ENCODE assay signal across 19 cellular contexts in genomic region chr2:190844700-190845410, GRCh38. TPM values are rescaled to one million over a fixed set of nuclear protein-coding genes. Genes with fewer than 3 reads are reported as not detected.
DNase-seq lines count a peak whose midpoint lies in the region; ATAC-seq, FAIRE-seq and TF ChIP-seq lines count a peak whose summit lies in the region.
"Had no signal": no experiment of that assay in that cellular context is flagged by ENCODE, and none has a peak within 500 bp of the region (broad histone marks: within the 10 kb centered on the region; RNA-seq: fewer than 3 reads in every experiment).

No MANE protein-coding gene starts in this region.

- no peaks in the 10 kb centered on the region for H3K27me3 ChIP-seq in PC-3 (ENCODE audit: low read length)
- H3K27me3 ChIP-seq in CD8-positive, alpha-beta T cell (ENCODE audit: insufficient read depth, low read length) = no peaks in the 10 kb centered on the region
- H3K27me3 ChIP-seq: colonic mucosa, transverse colon had no signal

- H3K79me2 ChIP-seq in PC-3 (ENCODE audit: low read length) = no peaks in the 10 kb centered on the region

- H3K36me3 Mint-ChIP-seq in T-helper 1 cell treated with Interleukin-12 subunit alpha and Interleukin-12 subunit beta and Interleukin-4 antibody, amounts not matched to agents 30 μg/mL and 1 μg/mL, for 36 hours (ENCODE audit: low read depth) = peaks cover 2% of the 10 kb centered on the region
- peaks cover 4% of the 10 kb centered on the region for H3K36me3 Mint-ChIP-seq in CD8-positive, alpha-beta T cell
- H3K36me3 Mint-ChIP-seq: brain had no signal

- H3K4me3 Mint-ChIP-seq in T-helper 1 cell treated with Interleukin-12 subunit alpha and Interleukin-12 subunit beta and Interleukin-4 antibody, amounts not matched to agents 30 μg/mL and 1 μg/mL, for 36 hours = no peak overlapping the region
- H3K4me3 Mint-ChIP-seq in CD8-positive, alpha-beta T cell = no peak overlapping the region
- H3K4me3 Mint-ChIP-seq: brain had no signal

- H3K27me3 Mint-ChIP-seq in T-helper 1 cell treated with Interleukin-12 subunit alpha and Interleukin-12 subunit beta and Interleukin-4 antibody, amounts not matched to agents 30 μg/mL and 1 μg/mL, for 36 hours (ENCODE audit: low read depth) = no peaks in the 10 kb centered on the region
- H3K27me3 Mint-ChIP-seq in CD8-positive, alpha-beta T cell (ENCODE audit: low read depth) = no peaks in the 10 kb centered on the region

- CTCF ChIA-PET in A549 (lab: Yijun Ruan, JAX) = interaction anchor here (1.1 to 1.9 kb wide), 3 partner anchors 9 to 31 kb away, joined by 3 to 6 read pairs (median 3); no protein-coding TSS in a partner anchor
- CTCF ChIA-PET in PC-3 (lab: Charles Lee) = interaction anchor here (0.6 kb wide), 1 partner anchor 174 kb away, joined by 7 read pairs; no protein-coding TSS in a partner anchor
- CTCF ChIA-PET in CD8-positive, alpha-beta T cell (lab: Charles Lee) = no interaction called here

- peaks cover 86% of the 10 kb centered on the region for H3K4me1 ChIP-seq in A549
- H3K4me1 ChIP-seq in PC-3 (ENCODE audit: insufficient read depth, low read length) = peaks cover 89% of the 10 kb centered on the region
- no peaks in the 10 kb centered on the region for H3K4me1 ChIP-seq in CD8-positive, alpha-beta T cell (ENCODE audit: insufficient read depth, low read length)
- H3K4me1 ChIP-seq: colonic mucosa, transverse colon had no signal

- H3K9ac ChIP-seq in PC-3 (ENCODE audit: low read length) = peak overlapping the region; percentile 90

- no peaks in the 10 kb centered on the region for H3K9me2 ChIP-seq in PC-3 (replicated peaks; ENCODE audit: low read length)

- H3K36me3 ChIP-seq in PC-3 (ENCODE audit: low read depth, low read length) = no peaks in the 10 kb centered on the region
- no peaks in the 10 kb centered on the region for H3K36me3 ChIP-seq in CD8-positive, alpha-beta T cell (ENCODE audit: insufficient read depth, low read length)
- H3K36me3 ChIP-seq: colonic mucosa, transverse colon had no signal

- H3F3A ChIP-seq in PC-3 (ENCODE audit: low read length, unreplicated experiment) = peaks cover 5% of the 10 kb centered on the region

- POLR2A ChIA-PET in A549 (lab: Yijun Ruan, JAX) (interaction anchor here (1.3 kb wide), 1 partner anchor 35 kb away, joined by 4 read pairs; no protein-coding TSS in a partner anchor), PC-3 (lab: Charles Lee; ENCODE audit: unreplicated experiment) (interaction anchor here (0.8 kb wide), 1 partner anchor 14 kb away, joined by 16 read pairs; no protein-coding TSS in a partner anchor)
- POLR2A ChIA-PET in CD8-positive, alpha-beta T cell (lab: Charles Lee) = no interaction called here

- peaks cover 9% of the 10 kb centered on the region for H3K4me1 Mint-ChIP-seq in T-helper 1 cell treated with Interleukin-12 subunit alpha and Interleukin-12 subunit beta and Interleukin-4 antibody, amounts not matched to agents 30 μg/mL and 1 μg/mL, for 36 hours (ENCODE audit: low read depth)
- H3K4me1 Mint-ChIP-seq in CD8-positive, alpha-beta T cell (ENCODE audit: low read depth) = no peaks in the 10 kb centered on the region
- H3K4me1 Mint-ChIP-seq: brain had no signal

- BruUV-seq in PC-3 (replicated peaks; lab: Mats Ljungman, UMichigan) = no TSS peak

- TF ChIP-seq CTCF in A549 (IDR thresholded peaks at IDR 0.05) (no peak), PC-3 (conservative IDR thresholded peaks at IDR 0.05; ENCODE audit: low read depth, low read length) (no peak)
- no peak for TF ChIP-seq CTCF in CD8-positive, alpha-beta T cell (IDR thresholded peaks at IDR 0.05)

- H3K27ac Mint-ChIP-seq in T-helper 1 cell treated with Interleukin-12 subunit alpha and Interleukin-12 subunit beta and Interleukin-4 antibody, amounts not matched to agents 30 μg/mL and 1 μg/mL, for 36 hours = peak overlapping the region; percentile 12
- H3K27ac Mint-ChIP-seq in CD8-positive, alpha-beta T cell = no peak overlapping the region
- H3K27ac Mint-ChIP-seq: brain had no signal

- TF ChIP-seq RAD21 in A549 (conservative IDR thresholded peaks at IDR 0.05 in 1 of 2, IDR thresholded peaks at IDR 0.05 in 1 of 2) = no peak

- H3K9me3 ChIP-seq in A549 (no peaks in the 10 kb centered on the region), PC-3 (ENCODE audit: low read length) (no peaks in the 10 kb centered on the region)
- no peaks in the 10 kb centered on the region for H3K9me3 ChIP-seq in CD8-positive, alpha-beta T cell (ENCODE audit: low read length)
- H3K9me3 ChIP-seq: colonic mucosa, transverse colon had no signal

- WGBS in A549 (ENCODE audit: missing lambda C conversion rate) = 29% methylated on average over 4 of the region's 4 CpGs

- H3K27ac ChIP-seq in A549 (peak overlapping the region; percentile 80 to 92), PC-3 (ENCODE audit: low read length) (peak overlapping the region; percentile 99)
- no peak overlapping the region for H3K27ac ChIP-seq in CD8-positive, alpha-beta T cell (ENCODE audit: low read depth, low read length)
- H3K27ac ChIP-seq: colonic mucosa, transverse colon had no signal

- no peaks in the 10 kb centered on the region for H3K9me3 Mint-ChIP-seq in T-helper 1 cell treated with Interleukin-12 subunit alpha and Interleukin-12 subunit beta and Interleukin-4 antibody, amounts not matched to agents 30 μg/mL and 1 μg/mL, for 36 hours
- H3K9me3 Mint-ChIP-seq in CD8-positive, alpha-beta T cell = no peaks in the 10 kb centered on the region

- no peak for FAIRE-seq in A549 (lab: Jason Lieb, UNC)
- FAIRE-seq: small intestine had no signal

- H2AFZ ChIP-seq in PC-3 (ENCODE audit: low read length) = no peak overlapping the region

- no peak for DNase-seq in T-helper 1 cell
- no peak for DNase-seq in A549 (ENCODE audit: low read depth in 1 of 2, low spot score in 1 of 2)
- DNase-seq in PC-3 = no peak
- peak; percentile 59 for DNase-seq in glomerular visceral epithelial cell (ENCODE audit: extremely low spot score)
- DNase-seq in CD8-positive, alpha-beta T cell = no peak
- no peak for DNase-seq in activated effector memory CD4-positive, alpha-beta T cell treated with Interleukin-2 at 50 U/mL for 16 hours
- DNase-seq in H4 (ENCODE audit: low spot score) = no peak
- DNase-seq: 8988T, colonic mucosa, DMS79, NCI-H1048, NCI-H187 treated with DMSO at 0.1 percent for 48 hours, NCI-H69, nucleus accumbens, small intestine, transverse colon had no signal

- H3K4me3 ChIP-seq in A549 = no peak overlapping the region
- 0 out of 2 replicates have a peak overlapping the region, but pooled peaks have one; percentile 3 for H3K4me3 ChIP-seq in PC-3 (ENCODE audit: low read length)
- no peak overlapping the region for H3K4me3 ChIP-seq in CD8-positive, alpha-beta T cell (ENCODE audit: low read depth, low read length)
- H3K4me3 ChIP-seq: colonic mucosa, transverse colon had no signal

- H4K20me1 ChIP-seq in PC-3 (ENCODE audit: low read length) = no peaks in the 10 kb centered on the region

- no peak for TF ChIP-seq POLR2A in A549 (IDR thresholded peaks at IDR 0.05; ENCODE audit: low read length)

- no peak for ATAC-seq in A549
- no peak for ATAC-seq in PC-3
- ATAC-seq in CD8-positive, alpha-beta T cell = no peak
- ATAC-seq: Right ventricle myocardium inferior had no signal

- no peak for TF ChIP-seq EP300 in A549 (IDR thresholded peaks at IDR 0.05)

- intact Hi-C loops in PC-3 (cut with micrococcal nuclease) = loop anchor here (2.0 to 5.0 kb wide), 3 partner anchors 36 to 1623 kb away; partner anchors contain the start of gene GLS
- intact Hi-C loops in CD8-positive, alpha-beta T cell (cut with DNase I, micrococcal nuclease) = no loop called here

- H3K4me2 ChIP-seq in A549 (peak overlapping the region; percentile 73), PC-3 (ENCODE audit: low read length) (peak overlapping the region; percentile 91)

TF ChIP-seq in A549, 52 proteins besides CTCF, POLR2A, EP300 and RAD21:
- TF ChIP-seq TP53 (CRISPR knock-in tag; IDR thresholded peaks at IDR 0.05) (no peak), CEBPB (IDR thresholded peaks at IDR 0.05) (no peak), ATOH8 (CRISPR knock-in tag; IDR thresholded peaks at IDR 0.05; ENCODE audit: low read depth) (no peak), SMC3 (IDR thresholded peaks at IDR 0.05) (no peak), FOSB (CRISPR knock-in tag; IDR thresholded peaks at IDR 0.05) (no peak), JUNB (IDR thresholded peaks at IDR 0.05) (no peak)
- TF ChIP-seq, protein P1, sequence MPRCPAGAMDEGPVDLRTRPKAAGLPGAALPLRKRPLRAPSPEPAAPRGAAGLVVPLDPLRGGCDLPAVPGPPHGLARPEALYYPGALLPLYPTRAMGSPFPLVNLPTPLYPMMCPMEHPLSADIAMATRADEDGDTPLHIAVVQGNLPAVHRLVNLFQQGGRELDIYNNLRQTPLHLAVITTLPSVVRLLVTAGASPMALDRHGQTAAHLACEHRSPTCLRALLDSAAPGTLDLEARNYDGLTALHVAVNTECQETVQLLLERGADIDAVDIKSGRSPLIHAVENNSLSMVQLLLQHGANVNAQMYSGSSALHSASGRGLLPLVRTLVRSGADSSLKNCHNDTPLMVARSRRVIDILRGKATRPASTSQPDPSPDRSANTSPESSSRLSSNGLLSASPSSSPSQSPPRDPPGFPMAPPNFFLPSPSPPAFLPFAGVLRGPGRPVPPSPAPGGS (IDR thresholded peaks at IDR 0.05) = no peak

RNA-seq across cellular contexts. Expression of gene GLS, which starts 35.8 kb away (rescaled TPM):
- polyA plus RNA-seq in A549 (2011; rRNA removed) (221 and 269 TPM in 2 replicates), A549 (2017; fragmentation: RNase III; extraction: RNeasy Plus Mini Kit Qiagen cat#74134 plus additional on column Dnase treatment) (270 to 321 TPM (median 286 TPM) in 3 replicates)
- polyA plus RNA-seq in A549 (2012; cell fraction: cytosol; rRNA removed) = 27.9 and 32.7 TPM in 2 replicates
- polyA plus RNA-seq in A549 (2012; cell fraction: nucleus; rRNA removed) = 49.7 and 80.3 TPM in 2 replicates
- polyA minus RNA-seq in A549 (2011; rRNA and poly(A)+ RNA removed) = 194 and 213 TPM in 2 replicates
- 67.4 and 71.9 TPM in 2 replicates for total RNA-seq in PC-3 (2014; rRNA removed)
- 100 to 1,000 TPM; 254 to 265 TPM for total RNA-seq in CD8-positive, alpha-beta T cell
- total RNA-seq in H4 (2014; rRNA removed; shearing (Covaris generic)) = 39.0 and 40.2 TPM in 2 replicates
